ENCODE assay signal across 33 cellular contexts in the genomic region with DNA sequence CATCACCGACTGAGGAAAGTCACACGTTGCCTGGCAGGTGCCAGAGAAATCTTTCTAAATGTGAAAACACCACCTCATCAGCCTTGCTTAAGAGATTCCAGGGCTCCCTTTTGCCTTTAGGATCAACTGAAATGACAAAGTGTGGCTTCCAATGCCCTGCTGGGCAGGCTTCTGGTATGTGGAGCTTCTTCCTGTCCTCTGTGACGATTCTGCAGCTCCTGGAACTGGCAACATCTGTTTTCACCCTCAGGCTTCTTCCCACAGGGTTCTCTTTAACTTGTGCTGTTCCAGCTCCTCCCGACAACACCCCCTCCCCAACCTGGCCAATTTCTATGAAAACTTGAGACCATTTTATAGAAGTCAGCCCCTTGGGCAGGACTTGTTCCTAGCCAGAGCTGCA. TPM values are rescaled to one million over a fixed set of nuclear protein-coding genes. Genes with fewer than 3 reads are reported as not detected.
"Had no signal": no experiment of that assay in that cellular context is flagged by ENCODE, and none has a peak within 500 bp of the region (broad histone marks: within the 10 kb centered on the region; RNA-seq: fewer than 3 reads in every experiment).

No MANE protein-coding gene starts in this region.

- H3K36me3 Mint-ChIP-seq: activated CD8-positive, alpha-beta memory T cell treated with anti-CD3 and anti-CD28 coated beads, Interleukin-2, amount 10 ng/mL, durations not matched to agents 7 days and 5 days; activated naive CD4-positive, alpha-beta T cell treated with anti-CD3 and anti-CD28 coated beads, Interleukin-2, amount 10 ng/mL, durations not matched to agents 7 days and 5 days; activated naive CD8-positive, alpha-beta T cell had no signal

- DNase-seq: activated CD4-positive, alpha-beta memory T cell treated with anti-CD3 and anti-CD28 coated beads, Interleukin-2, amount 10 ng/mL, durations not matched to agents 7 days and 5 days; activated CD4-positive, alpha-beta T cell treated with anti-CD3 and anti-CD28 coated beads for 1 hour; activated CD4-positive, alpha-beta T cell treated with anti-CD3 and anti-CD28 coated beads for 48 hours; activated CD4-positive, CD25-positive, alpha-beta regulatory T cell; activated CD8-positive, alpha-beta memory T cell treated with anti-CD3 and anti-CD28 coated beads for 24 hours; activated CD8-positive, alpha-beta memory T cell treated with anti-CD3 and anti-CD28 coated beads, Interleukin-2, amount 10 ng/mL, durations not matched to agents 7 days and 5 days; activated CD8-positive, alpha-beta memory T cell treated with anti-CD3 and anti-CD28 coated beads, Interleukin-2, amount 50 U/mL, for 48 hours; activated effector memory CD4-positive, alpha-beta T cell treated with Interleukin-2 at 50 U/mL for 16 hours; activated naive CD4-positive, alpha-beta T cell treated with anti-CD3 and anti-CD28 coated beads, Interleukin-2, amount 10 ng/mL, durations not matched to agents 7 days and 5 days; activated T-cell treated with anti-CD3 and anti-CD28 coated beads, Interleukin-2, amount 50 U/mL, for 48 hours; amniotic stem cell; aorta; cerebellar nuclear complex; Karpas-422; MG63; NCI-H1048; NCI-H1105 treated with DMSO at 0.1 percent for 48 hours; NCI-H1436; NCI-H1694; NCI-H1930; NCI-H345; NCI-H524 treated with DMSO at 0.1 percent for 48 hours; NK-92 treated with Interleukin-12 subunit alpha and Interleukin-12 subunit beta, amount 100 ng/mL, for 24 hours; PC-9; SIG-M5; SW 1271; T-helper 1 cell; T-helper 2 cell; T-helper 9 cell had no signal

- H3K36me3 ChIP-seq: MG63 had no signal

- H3K9me3 ChIP-seq: MG63 had no signal

- H2AFZ ChIP-seq: PC-9 had no signal

- H3K27me3 ChIP-seq: MG63 had no signal

- H3K9me3 Mint-ChIP-seq: activated CD4-positive, alpha-beta memory T cell treated with anti-CD3 and anti-CD28 coated beads, Interleukin-2, amount 10 ng/mL, durations not matched to agents 7 days and 5 days; activated naive CD4-positive, alpha-beta T cell treated with anti-CD3 and anti-CD28 coated beads, Interleukin-2, amount 10 ng/mL, durations not matched to agents 7 days and 5 days had no signal

- H3K27ac Mint-ChIP-seq: activated CD4-positive, alpha-beta memory T cell treated with anti-CD3 and anti-CD28 coated beads, Interleukin-2, amount 10 ng/mL, durations not matched to agents 7 days and 5 days; activated CD8-positive, alpha-beta memory T cell treated with anti-CD3 and anti-CD28 coated beads, Interleukin-2, amount 10 ng/mL, durations not matched to agents 7 days and 5 days; activated naive CD4-positive, alpha-beta T cell treated with anti-CD3 and anti-CD28 coated beads, Interleukin-2, amount 10 ng/mL, durations not matched to agents 7 days and 5 days; activated naive CD8-positive, alpha-beta T cell had no signal

- H3K4me3 ChIP-seq: MG63, PC-9 had no signal

- H3K4me3 Mint-ChIP-seq: activated CD4-positive, alpha-beta memory T cell treated with anti-CD3 and anti-CD28 coated beads, Interleukin-2, amount 10 ng/mL, durations not matched to agents 7 days and 5 days; activated CD8-positive, alpha-beta memory T cell treated with anti-CD3 and anti-CD28 coated beads, Interleukin-2, amount 10 ng/mL, durations not matched to agents 7 days and 5 days; activated naive CD4-positive, alpha-beta T cell treated with anti-CD3 and anti-CD28 coated beads, Interleukin-2, amount 10 ng/mL, durations not matched to agents 7 days and 5 days; activated naive CD8-positive, alpha-beta T cell had no signal

- H3K27ac ChIP-seq: PC-9, RWPE1, VCaP had no signal

- H3K4me2 ChIP-seq: PC-9 had no signal

RNA-seq across cellular contexts. Expression of a gene that starts 4.8 kb away (rescaled TPM):
- total RNA-seq: OCI-LY7 had no signal

RNA-seq across cellular contexts. Expression of a gene that starts 9.9 kb away (rescaled TPM):
- total RNA-seq: activated CD4-positive, alpha-beta memory T cell treated with anti-CD3 and anti-CD28 coated beads, Interleukin-2, amount 10 ng/mL, durations not matched to agents 7 days and 5 days; OCI-LY7 had no signal

RNA-seq across cellular contexts. Expression of a gene that starts 27.7 kb away (rescaled TPM):
- total RNA-seq: activated CD4-positive, alpha-beta memory T cell treated with anti-CD3 and anti-CD28 coated beads, Interleukin-2, amount 10 ng/mL, durations not matched to agents 7 days and 5 days; activated CD8-positive, alpha-beta memory T cell treated with anti-CD3 and anti-CD28 coated beads, Interleukin-2, amount 10 ng/mL, durations not matched to agents 7 days and 5 days; OCI-LY7 had no signal
